In genomic region chr3:36505393-36505792, GRCh38 we compare ENCODE assay signal across 20 cellular contexts.
DNase-seq lines count a peak whose midpoint lies in the region; ATAC-seq, FAIRE-seq and TF ChIP-seq lines count a peak whose summit lies in the region.
"Had no signal": no experiment of that assay in that cellular context is flagged by ENCODE, and none has a peak within 500 bp of the region (broad histone marks: within the 10 kb centered on the region; RNA-seq: fewer than 3 reads in every experiment).

No MANE protein-coding gene starts in this region.

- TF ChIP-seq RAD21 in HepG2 (CRISPR knock-in tag; IDR thresholded peaks at IDR 0.05) (no peak), IMR-90 (IDR thresholded peaks at IDR 0.05; ENCODE audit: low read length) (no peak)

- H3K4ac ChIP-seq in IMR-90 (ENCODE audit: low read depth, low read length), result no peak overlapping the region

- H3K23ac ChIP-seq in IMR-90 (ENCODE audit: low read depth, low read length), result no peak overlapping the region

- no peak overlapping the region for H2BK20ac ChIP-seq in IMR-90 (ENCODE audit: low read depth, low read length)

- H4K20me1 ChIP-seq in HepG2 (ENCODE audit: insufficient read depth, low read length) (no peaks in the 10 kb centered on the region), IMR-90 (ENCODE audit: insufficient read depth, low read length) (no peaks in the 10 kb centered on the region)
- H4K20me1 ChIP-seq: BLaER1 treated with 17β-estradiol and CSF1 and Interleukin-3, amounts not matched to agents 10 nM and 100 nM had no signal

- H3K9ac ChIP-seq in HepG2 (ENCODE audit: insufficient read depth, low read depth, low read length) (no peak overlapping the region), IMR-90 (ENCODE audit: low read depth, low read length) (no peak overlapping the region), kidney (ENCODE audit: low read length in 2 of 2) (no peak overlapping the region)
- H3K9ac ChIP-seq: BLaER1 treated with 17β-estradiol and CSF1 and Interleukin-3, amounts not matched to agents 10 nM and 100 nM had no signal

- no peak overlapping the region for H2BK15ac ChIP-seq in IMR-90 (ENCODE audit: low read depth, low read length)

- no peak for TF ChIP-seq EP300 in HepG2 (IDR thresholded peaks at IDR 0.05; ENCODE audit: low read depth in 2 of 2, low read length in 2 of 2)
- no peak for TF ChIP-seq EP300 in HepG2 (CRISPR knock-in tag; IDR thresholded peaks at IDR 0.05; ENCODE audit: borderline replicate concordance)

- H3K4me1 ChIP-seq in HepG2 (ENCODE audit: insufficient read depth, low read length) (no peaks in the 10 kb centered on the region), right lobe of liver (no peaks in the 10 kb centered on the region), IMR-90 (ENCODE audit: control insufficient read depth, insufficient read depth, low read length) (no peaks in the 10 kb centered on the region), kidney (ENCODE audit: control insufficient read depth in 1 of 2, insufficient read depth in 1 of 2, low read depth in 1 of 2, low read length in 2 of 2) (no peaks in the 10 kb centered on the region), left ventricle myocardium inferior (no peaks in the 10 kb centered on the region)
- H3K4me1 ChIP-seq: Caco-2 had no signal

- H3K79me1 ChIP-seq in IMR-90 (ENCODE audit: low read depth in 1 of 2, low read length in 2 of 2), result no peaks in the 10 kb centered on the region

- no peak overlapping the region for H4K8ac ChIP-seq in IMR-90 (ENCODE audit: low read depth in 2 of 2, low read length in 2 of 2)

- BruUV-seq in HepG2 (replicated peaks; lab: Mats Ljungman, UMichigan), result no TSS peak
- no TSS peak for BruUV-seq in IMR-90 (replicated peaks; lab: Mats Ljungman, UMichigan)

- H3K9me1 ChIP-seq in IMR-90 (ENCODE audit: insufficient read depth, low read length), result no peaks in the 10 kb centered on the region

- ATAC-seq in HepG2, result no peak
- ATAC-seq in right lobe of liver, result no peak
- ATAC-seq in IMR-90 (ENCODE audit: low read depth), result no peak
- no peak for ATAC-seq in HG03025 (IDR thresholded peaks at IDR 0.05; ENCODE audit: low FRiP score, unreplicated experiment)
- ATAC-seq: CD8-positive, alpha-beta T cell had no signal

- H3K27me3 ChIP-seq in HepG2 (ENCODE audit: control insufficient read depth in 1 of 2, insufficient read depth in 2 of 2, low read length in 2 of 2) (no peaks in the 10 kb centered on the region), right lobe of liver (no peaks in the 10 kb centered on the region), IMR-90 (ENCODE audit: control insufficient read depth, insufficient read depth, low read length) (no peaks in the 10 kb centered on the region), left ventricle myocardium inferior (ENCODE audit: low read depth) (no peaks in the 10 kb centered on the region)
- H3K27me3 ChIP-seq: BLaER1 treated with 17β-estradiol and CSF1 and Interleukin-3, amounts not matched to agents 10 nM and 100 nM had no signal

- H3K9me3 ChIP-seq in HepG2 (ENCODE audit: low read length), result no peaks in the 10 kb centered on the region
- no peaks in the 10 kb centered on the region for H3K9me3 ChIP-seq in right lobe of liver
- no peaks in the 10 kb centered on the region for H3K9me3 ChIP-seq in IMR-90 (ENCODE audit: control insufficient read depth, insufficient read depth, low read length)
- H3K9me3 ChIP-seq in kidney (ENCODE audit: control insufficient read depth in 1 of 2, low read length in 2 of 2), result peaks cover 0 to 3% of the 10 kb centered on the region in 2 donors
- peaks cover 34% of the 10 kb centered on the region for H3K9me3 ChIP-seq in left ventricle myocardium inferior (replicated peaks)
- H3K9me3 ChIP-seq: Caco-2 had no signal

- H3K27ac ChIP-seq in HepG2 (ENCODE audit: extremely low read length, insufficient read depth, low read length), result no peak overlapping the region
- no peak overlapping the region for H3K27ac ChIP-seq in right lobe of liver
- no peak overlapping the region for H3K27ac ChIP-seq in IMR-90 (ENCODE audit: insufficient read depth, low read length)
- H3K27ac ChIP-seq in kidney (ENCODE audit: low read depth in 2 of 2, low read length in 2 of 2), result no peak overlapping the region
- no peak overlapping the region for H3K27ac ChIP-seq in left ventricle myocardium inferior (replicated peaks)
- H3K27ac ChIP-seq: BLaER1 treated with 17β-estradiol and CSF1 and Interleukin-3, amounts not matched to agents 10 nM and 100 nM; C4-2B had no signal

- no peak overlapping the region for H2AK5ac ChIP-seq in IMR-90 (ENCODE audit: low read depth, low read length)

- H3K4me3 ChIP-seq in HepG2 (replicated peaks in 1 of 3; ENCODE audit: insufficient read depth in 1 of 3, low read depth in 2 of 3, low read length in 3 of 3), result no peak overlapping the region
- H3K4me3 ChIP-seq in right lobe of liver, result no peak overlapping the region
- no peak overlapping the region for H3K4me3 ChIP-seq in IMR-90 (ENCODE audit: insufficient read depth, low read depth, low read length)
- no peak overlapping the region for H3K4me3 ChIP-seq in kidney (ENCODE audit: low read length in 2 of 2)
- no peak overlapping the region for H3K4me3 ChIP-seq in left ventricle myocardium inferior
- H3K4me3 ChIP-seq: BLaER1 treated with 17β-estradiol and CSF1 and Interleukin-3, amounts not matched to agents 10 nM and 100 nM had no signal

- no peak overlapping the region for H4K5ac ChIP-seq in IMR-90 (ENCODE audit: low read depth, low read length)

- FAIRE-seq in HepG2 (lab: Jason Lieb, UNC), result no peak
- peak; percentile 37 for FAIRE-seq in kidney (lab: Jason Lieb, UNC)
- FAIRE-seq: D721Med, GM12891, GM19239 had no signal

- CTCF ChIA-PET in HepG2 (lab: Yijun Ruan, JAX; ENCODE audit: low intra/inter-chr PET ratio, low total read pairs), result no interaction called here
- CTCF ChIA-PET in IMR-90 (lab: Yijun Ruan, JAX), result no interaction called here

- H2AFZ ChIP-seq in HepG2 (ENCODE audit: low read length) (no peak overlapping the region), IMR-90 (replicated peaks; ENCODE audit: low read length, poor library complexity) (no peak overlapping the region)

- in situ Hi-C loops in HepG2 (cut with HindIII; ENCODE audit: extremely low pct_ligation_motif_present, low pct_unique_long_range_greater_than_20kb), result no loop called here
- in situ Hi-C loops in IMR-90 (cut with MboI; ENCODE audit: low sequenced_read_pairs), result no loop called here

- no peak overlapping the region for H2BK120ac ChIP-seq in IMR-90 (ENCODE audit: low read depth, low read length)

- no peak overlapping the region for H4K91ac ChIP-seq in IMR-90 (ENCODE audit: insufficient read depth, low read depth, low read length)

- no peak overlapping the region for H2AK9ac ChIP-seq in IMR-90 (replicated peaks; ENCODE audit: low read depth, low read length, poor library complexity)

- no peak overlapping the region for H2BK5ac ChIP-seq in IMR-90 (ENCODE audit: low read depth, low read length, poor library complexity, severe bottlenecking)

- no peaks in the 10 kb centered on the region for H3K79me2 ChIP-seq in HepG2 (ENCODE audit: insufficient read depth, low read length)

- DNase-seq in HepG2 (ENCODE audit: low spot score) (no peak), right lobe of liver (no peak), IMR-90 (no peak), kidney (no peak), NCI-H774 (lab: John Stamatoyannopoulos, UW) (no peak), left ventricle myocardium inferior (no peak)
- DNase-seq: 8988T; AML-193; Caco-2; Calu3; CD4-positive, alpha-beta T cell; CD8-positive, alpha-beta T cell; DMS79 treated with DMSO at 0.1 percent for 48 hours; GF-D8 had no signal

- 28% methylated on average over 2 of the region's 2 CpGs for WGBS in HepG2 (ENCODE audit: low lambda C conversion rate)
- 55% methylated on average over 2 of the region's 2 CpGs for WGBS in right lobe of liver (ENCODE audit: insufficient coverage, low coverage, low lambda C conversion rate, missing lambda C conversion rate)
- WGBS in IMR-90 (ENCODE audit: extremely low coverage in 2 of 2, insufficient read length in 1 of 2), 2 experiments, result no CpG with 5 or more reads among the region's 2 CpGs

- dilution Hi-C loops in IMR-90 (cut with HindIII; ENCODE audit: low sequenced_read_pairs, unreplicated experiment), result no loop called here

- TF ChIP-seq POLR2A in HepG2 (IDR thresholded peaks at IDR 0.05; ENCODE audit: insufficient read depth in 1 of 2, low read depth in 2 of 2, low read length in 2 of 2) (no peak), right lobe of liver (IDR thresholded peaks at IDR 0.05) (no peak), IMR-90 (IDR thresholded peaks at IDR 0.05; ENCODE audit: low read depth, low read length) (no peak)

- no peak overlapping the region for H3K56ac ChIP-seq in IMR-90 (ENCODE audit: extremely low read depth, insufficient read depth, low read length)

- H3K14ac ChIP-seq in IMR-90 (replicated peaks; ENCODE audit: low read depth, low read length), result no peak overlapping the region

- POLR2A ChIA-PET in HepG2 (lab: Yijun Ruan, JAX), result no interaction called here
- POLR2A ChIA-PET in IMR-90 (lab: Charles Lee; ENCODE audit: unreplicated experiment), result no interaction called here

- TF ChIP-seq CTCF in HepG2 (CRISPR knock-in tag; IDR thresholded peaks at IDR 0.05) (no peak), right lobe of liver (IDR thresholded peaks at IDR 0.05) (no peak), IMR-90 (conservative IDR thresholded peaks at IDR 0.05; ENCODE audit: low read depth, low read length) (no peak), kidney (IDR thresholded peaks at IDR 0.05; ENCODE audit: borderline replicate concordance, extremely low read depth, insufficient read depth) (no peak), left ventricle myocardium inferior (IDR thresholded peaks at IDR 0.05; ENCODE audit: borderline replicate concordance) (no peak)

- H3K36me3 ChIP-seq in HepG2 (replicated peaks in 1 of 2; ENCODE audit: control insufficient read depth in 1 of 2, insufficient read depth in 2 of 2, low read length in 2 of 2), result no peaks in the 10 kb centered on the region
- no peaks in the 10 kb centered on the region for H3K36me3 ChIP-seq in right lobe of liver
- H3K36me3 ChIP-seq in IMR-90 (ENCODE audit: control insufficient read depth, insufficient read depth, low read length), result no peaks in the 10 kb centered on the region
- no peaks in the 10 kb centered on the region for H3K36me3 ChIP-seq in kidney (ENCODE audit: control insufficient read depth in 1 of 2, insufficient read depth in 2 of 2, low read length in 2 of 2)
- peaks cover 6% of the 10 kb centered on the region for H3K36me3 ChIP-seq in left ventricle myocardium inferior

- H3K4me2 ChIP-seq in HepG2 (ENCODE audit: low read depth, low read length) (no peak overlapping the region), IMR-90 (ENCODE audit: low read depth, low read length) (no peak overlapping the region)
- H3K4me2 ChIP-seq: BLaER1 treated with 17β-estradiol and CSF1 and Interleukin-3, amounts not matched to agents 10 nM and 100 nM had no signal

- intact Hi-C loops in HepG2 (cut with micrococcal nuclease; ENCODE audit: unreplicated experiment) (no loop called here), right lobe of liver (cut with DNase I) (no loop called here), IMR-90 (cut with micrococcal nuclease) (no loop called here), kidney (cut with DNase I) (no loop called here), left ventricle myocardium inferior (cut with micrococcal nuclease) (no loop called here)

- no peak overlapping the region for H3K18ac ChIP-seq in IMR-90 (ENCODE audit: low read depth, low read length)
